ENCODE assay signal across 8 cellular contexts in genomic region chr19:34171539-34171876, GRCh38. TPM values are rescaled to one million over a fixed set of nuclear protein-coding genes. Genes with fewer than 3 reads are reported as not detected.
DNase-seq lines count a peak whose midpoint lies in the region; TF ChIP-seq lines count a peak whose summit lies in the region.

No MANE protein-coding gene starts in this region.

- H3K27ac ChIP-seq in HEK293 (ENCODE audit: extremely low read depth, low read depth, low read length) (peak overlapping the region; percentile 100), OCI-LY7 (ENCODE audit: low read depth, low read length, poor library complexity, severe bottlenecking) (peak overlapping the region; percentile 91), subcutaneous abdominal adipose tissue (ENCODE audit: low read depth, low read length) (peak overlapping the region; percentile 92)

- BruUV-seq in OCI-LY7 (replicated peaks; lab: Mats Ljungman, UMichigan), result no TSS peak

- intact Hi-C loops in OCI-LY7 (cut with micrococcal nuclease; ENCODE audit: unreplicated experiment), result no loop called here

- H4K20me1 ChIP-seq in OCI-LY7 (ENCODE audit: insufficient read depth, low read length), result peaks cover 20% of the 10 kb centered on the region

- H3K9ac ChIP-seq in subcutaneous abdominal adipose tissue (ENCODE audit: low read length in 5 of 5), result peak overlapping the region; percentile 33 to 97 (median 93)

- POLR2A ChIA-PET in HEK293 (lab: Yijun Ruan, JAX), result interaction anchor here (0.5 to 2.9 kb wide), 13 partner anchors 10 to 772 kb away, joined by 3 to 21 read pairs (median 3); partner anchors contain the start of genes KCTD15 and UBA2
- POLR2A ChIA-PET in OCI-LY7 (lab: Charles Lee), result interaction anchor here (0.6 to 5.0 kb wide), 7 partner anchors 18 to 1164 kb away, joined by 3 to 26 read pairs (median 3); no protein-coding TSS in a partner anchor

- peak overlapping the region; percentile 96 for H3K27ac Mint-ChIP-seq in mesothelial cell of epicardium

- CTCF ChIA-PET in HEK293 (lab: Yijun Ruan, JAX) (interaction anchor here (0.6 to 7.9 kb wide), 6 partner anchors 19 to 936 kb away, joined by 3 to 64 read pairs (median 4); no protein-coding TSS in a partner anchor), OCI-LY7 (lab: Charles Lee; ENCODE audit: unreplicated experiment) (interaction anchor here (0.5 kb wide), 1 partner anchor 828 kb away, joined by 3 read pairs; no protein-coding TSS in a partner anchor)

- peak overlapping the region; percentile 73; the same call in 1 of the 2 replicates for H2AFZ ChIP-seq in OCI-LY7 (ENCODE audit: low read length)

- no peaks in the 10 kb centered on the region for H3K27me3 Mint-ChIP-seq in mesothelial cell of epicardium (ENCODE audit: low read depth)

- no peaks in the 10 kb centered on the region for H3K27me3 ChIP-seq in subcutaneous abdominal adipose tissue (ENCODE audit: control insufficient read depth in 5 of 5, insufficient read depth in 4 of 5, low read length in 5 of 5)

- H3K4me2 ChIP-seq in OCI-LY7 (ENCODE audit: low read length), result peak overlapping the region; percentile 75

- H3K9me3 ChIP-seq in HEK293 (ENCODE audit: control insufficient read depth, insufficient read depth, low read depth, low read length) (no peaks in the 10 kb centered on the region), OCI-LY7 (ENCODE audit: low read length) (no peaks in the 10 kb centered on the region; the same call in 1 of the 2 replicates), subcutaneous abdominal adipose tissue (ENCODE audit: control insufficient read depth in 5 of 5, low read length in 5 of 5) (no peaks in the 10 kb centered on the region)

- TF ChIP-seq CTCF in HEK293 (tag by site-specific recombination; IDR thresholded peaks at IDR 0.05) (no peak), OCI-LY7 (conservative IDR thresholded peaks at IDR 0.05; ENCODE audit: low read length) (no peak), cardiac fibroblast (IDR thresholded peaks at IDR 0.05; ENCODE audit: low read depth, low read length) (no peak), mesothelial cell of epicardium (IDR thresholded peaks at IDR 0.05; ENCODE audit: unreplicated experiment) (no peak)

- no peaks in the 10 kb centered on the region for H3K36me3 Mint-ChIP-seq in mesothelial cell of epicardium

- H3K4me3 ChIP-seq in HEK293 (ENCODE audit: low read depth, low read length) (peak overlapping the region; percentile 85), OCI-LY7 (ENCODE audit: low read depth, low read length, poor library complexity, severe bottlenecking) (peak overlapping the region; percentile 88), cardiac fibroblast (replicated peaks in 1 of 2; ENCODE audit: low read depth in 2 of 2, low read length in 2 of 2) (peak overlapping the region; percentile 62 to 75), subcutaneous abdominal adipose tissue (ENCODE audit: low read depth in 1 of 5, low read length in 5 of 5) (peak overlapping the region; percentile 90 to 97 (median 92))

- peaks cover 37% of the 10 kb centered on the region for H3K4me1 Mint-ChIP-seq in mesothelial cell of epicardium

- peak; percentile 57 for DNase-seq in NCI-H2171 treated with DMSO at 0.1 percent for 48 hours (lab: John Stamatoyannopoulos, UW)
- no peak for DNase-seq in NCI-H2171 (lab: John Stamatoyannopoulos, UW)
- DNase-seq in OCI-LY7 (ENCODE audit: low spot score), result no peak
- DNase-seq in cardiac fibroblast (ENCODE audit: low read depth in 2 of 2), result peak in 1 of 2 donors; percentile 78
- DNase-seq in mesothelial cell of epicardium (ENCODE audit: low spot score in 2 of 2, unreplicated experiment in 2 of 2), result no peak
- no peak for DNase-seq in KG1 (lab: John Stamatoyannopoulos, UW)

- H3K9me3 Mint-ChIP-seq in mesothelial cell of epicardium, result no peaks in the 10 kb centered on the region

- H3K9me2 ChIP-seq in OCI-LY7 (ENCODE audit: insufficient read depth, low read length), result no peaks in the 10 kb centered on the region

- H3K79me2 ChIP-seq in OCI-LY7 (ENCODE audit: insufficient read depth, low read depth, low read length), result peaks cover 47% of the 10 kb centered on the region

- H3K4me1 ChIP-seq in HEK293 (ENCODE audit: control insufficient read depth, insufficient read depth, low read length) (peaks cover 31% of the 10 kb centered on the region), OCI-LY7 (ENCODE audit: insufficient read depth, low read length, poor library complexity, severe bottlenecking) (peaks cover 45% of the 10 kb centered on the region), subcutaneous abdominal adipose tissue (ENCODE audit: control insufficient read depth in 5 of 5, insufficient read depth in 5 of 5, low read length in 5 of 5) (peaks cover 2 to 42% (median 41%) of the 10 kb centered on the region in 5 donors)

- H3K4me3 Mint-ChIP-seq in mesothelial cell of epicardium, result peak overlapping the region; percentile 87

- peaks cover 5 to 23% of the 10 kb centered on the region in 2 experiments for H3K36me3 ChIP-seq in HEK293 (ENCODE audit: control insufficient read depth in 2 of 2, insufficient read depth in 1 of 2, low read length in 2 of 2)
- H3K36me3 ChIP-seq in OCI-LY7 (ENCODE audit: insufficient read depth, low read length), result peaks cover 33% of the 10 kb centered on the region
- H3K36me3 ChIP-seq in subcutaneous abdominal adipose tissue (ENCODE audit: control insufficient read depth in 5 of 5, insufficient read depth in 5 of 5, low read length in 5 of 5), result no peaks in the 10 kb centered on the region

TF ChIP-seq in HEK293, 187 proteins besides CTCF, POLR2A, EP300 and RAD21 (continues in another document):
- TF ChIP-seq ZNF600 (tag by site-specific recombination; IDR thresholded peaks at IDR 0.05), result no peak
- no peak for TF ChIP-seq ZXDB (tag by site-specific recombination; IDR thresholded peaks at IDR 0.05)
- TF ChIP-seq YY1 (tag by site-specific recombination; IDR thresholded peaks at IDR 0.05), result no peak
- TF ChIP-seq ZBTB11 (tag by site-specific recombination; conservative IDR thresholded peaks at IDR 0.05; ENCODE audit: low read depth), result no peak
- TF ChIP-seq YY2 (tag by site-specific recombination; IDR thresholded peaks at IDR 0.05), result no peak
- TF ChIP-seq KLF1 (tag by site-specific recombination; IDR thresholded peaks at IDR 0.05), result no peak; the same call in 1 of the 2 replicates
- TF ChIP-seq ZNF837 (tag by site-specific recombination; IDR thresholded peaks at IDR 0.05), result no peak
- no peak for TF ChIP-seq ZNF423 (tag by site-specific recombination; IDR thresholded peaks at IDR 0.05)
- 0 out of 2 replicates have a peak, but pooled peaks have one; percentile 10 for TF ChIP-seq ZNF184 (tag by site-specific recombination; IDR thresholded peaks at IDR 0.05)
- TF ChIP-seq AEBP2 (tag by site-specific recombination; IDR thresholded peaks at IDR 0.05; ENCODE audit: borderline replicate concordance), result no peak
- no peak for TF ChIP-seq ZNF654 (tag by site-specific recombination; IDR thresholded peaks at IDR 0.05; ENCODE audit: low read depth)
- TF ChIP-seq ZNF169 (tag by site-specific recombination; IDR thresholded peaks at IDR 0.05), result no peak
- TF ChIP-seq ZNF18 (tag by site-specific recombination; IDR thresholded peaks at IDR 0.05), result no peak

RNA-seq across cellular contexts. Expression of gene LSM14A, which starts 0.8 kb away (rescaled TPM):
- 151 and 182 TPM in 2 replicates for total RNA-seq in OCI-LY7 (2014; rRNA removed; shearing (Covaris generic))
- total RNA-seq in OCI-LY7 (2022), result 189 and 234 TPM in 2 replicates
- 153 to 164 TPM (median 155 TPM) in 3 replicates for total RNA-seq in mesothelial cell of epicardium
